15 cellular contexts compared by ENCODE assay signal in genomic region chr14:95478818-95479217, GRCh38.
"Had no signal": no experiment of that assay in that cellular context is flagged by ENCODE, and none has a peak within 500 bp of the region (broad histone marks: within the 10 kb centered on the region; RNA-seq: fewer than 3 reads in every experiment).

No MANE protein-coding gene starts in this region.

- H3K27me3 Mint-ChIP-seq: activated naive CD4-positive, alpha-beta T cell treated with anti-CD3 and anti-CD28 coated beads, Interleukin-2, amount 50 U/mL, for 24 hours; central memory CD8-positive, alpha-beta T cell had no signal

- H3K4me3 Mint-ChIP-seq: activated naive CD4-positive, alpha-beta T cell treated with anti-CD3 and anti-CD28 coated beads, Interleukin-2, amount 50 U/mL, for 24 hours had no signal

- FAIRE-seq: endothelial cell of umbilical vein, pancreas had no signal

- DNase-seq: activated CD4-positive, alpha-beta T cell treated with anti-CD3 and anti-CD28 coated beads, Interleukin-2, amount 50 U/mL, for 1 hour; amygdala; esophagus squamous epithelium; foreskin fibroblast; kidney glomerular epithelial cell; sigmoid colon; spleen; tibial artery; uterus had no signal

- H3K4me3 ChIP-seq: body of pancreas, coronary artery, esophagus squamous epithelium, pancreas, sigmoid colon, spleen, tibial artery, uterus had no signal

- H3K9me3 Mint-ChIP-seq: activated naive CD4-positive, alpha-beta T cell treated with anti-CD3 and anti-CD28 coated beads, Interleukin-2, amount 50 U/mL, for 24 hours; central memory CD8-positive, alpha-beta T cell had no signal

- ATAC-seq: body of pancreas, pancreas had no signal

- H3K9me3 ChIP-seq: body of pancreas, esophagus squamous epithelium, pancreas, sigmoid colon, spleen, tibial artery, uterus had no signal

- H3K36me3 ChIP-seq: pancreas, uterus had no signal

- H3K27ac ChIP-seq: body of pancreas, pancreas had no signal

- H3K4me1 ChIP-seq: body of pancreas had no signal

- H3K27me3 ChIP-seq: body of pancreas, pancreas, sigmoid colon, spleen, tibial artery, uterus had no signal
